Comparison of ENCODE assay signal across 8 cellular contexts in genomic region chr15:88256261-88257230, GRCh38. TPM values are rescaled to one million over a fixed set of nuclear protein-coding genes. Genes with fewer than 3 reads are reported as not detected.
A peak's percentile ranks its signal among the peaks of the same experiment; 100 is the strongest.
DNase-seq lines count a peak whose midpoint lies in the region; ATAC-seq and TF ChIP-seq lines count a peak whose summit lies in the region.

TSS of gene NTRK3 (minus strand) at chr15:88256739. CDS start at chr15:88256153, 586 bp downstream.

- H3K36me3 ChIP-seq in HAP-1 (replicated peaks): no peaks in the 10 kb centered on the region
- no peaks in the 10 kb centered on the region for H3K36me3 ChIP-seq in spleen

- no peak within 1 kb of the TSS for H3K27ac ChIP-seq in spleen

- peaks cover 79% of the 10 kb centered on the region for H3K27me3 ChIP-seq in HAP-1 (ENCODE audit: low read depth)
- H3K27me3 ChIP-seq in spleen (replicated peaks in 1 of 7): peaks cover 2 to 99% (median 66%) of the 10 kb centered on the region in 7 donors

- H3K9me3 ChIP-seq in HAP-1: 0 out of 2 replicates have a peak, but pooled peaks cover 2% of the 10 kb centered on the region
- H3K9me3 ChIP-seq in spleen: no peaks in the 10 kb centered on the region

- peaks cover 19% of the 10 kb centered on the region for H3K4me1 Mint-ChIP-seq in activated naive CD8-positive, alpha-beta T cell treated with anti-CD3 and anti-CD28 coated beads for 36 hours

- no peaks in the 10 kb centered on the region for H3K4me1 ChIP-seq in HAP-1
- peaks cover 9 to 41% (median 29%) of the 10 kb centered on the region in 6 donors for H3K4me1 ChIP-seq in spleen

- H3K36me3 Mint-ChIP-seq in activated naive CD8-positive, alpha-beta T cell treated with anti-CD3 and anti-CD28 coated beads for 36 hours: no peaks in the 10 kb centered on the region

- TF ChIP-seq POLR2A in spleen (IDR thresholded peaks at IDR 0.05): no peak

- intact Hi-C loops in spleen (cut with DNase I; ENCODE audit: low total_unique reads): no loop called here

- no peak for ATAC-seq in GM21447 (IDR thresholded peaks at IDR 0.05; ENCODE audit: unreplicated experiment)
- no peak for ATAC-seq in HG03571 (IDR thresholded peaks at IDR 0.05; ENCODE audit: unreplicated experiment)

- peak within 1 kb of the TSS; percentile 0 for H3K27ac Mint-ChIP-seq in activated naive CD8-positive, alpha-beta T cell treated with anti-CD3 and anti-CD28 coated beads for 36 hours

- peaks cover 73% of the 10 kb centered on the region for H3K27me3 Mint-ChIP-seq in activated naive CD8-positive, alpha-beta T cell treated with anti-CD3 and anti-CD28 coated beads for 36 hours

- in situ Hi-C loops in ACHN (cut with HindIII; ENCODE audit: low pct_ligation_motif_present, low pct_unique_long_range_greater_than_20kb, low sequenced_read_pairs) (no loop called here), HAP-1 (cut with MboI; ENCODE audit: low sequenced_read_pairs) (no loop called here)

- 0 to 1% (median 1%) methylated on average over 73 to 95 of the region's 95 CpGs for WGBS in spleen, 5 donors

- H3K4me3 ChIP-seq in HAP-1 (peak within 1 kb of the TSS; percentile 11), spleen (peak within 1 kb of the TSS; percentile 2 to 64 (median 30))

- no peaks in the 10 kb centered on the region for H3K9me3 Mint-ChIP-seq in activated naive CD8-positive, alpha-beta T cell treated with anti-CD3 and anti-CD28 coated beads for 36 hours

- TF ChIP-seq CTCF in spleen (IDR thresholded peaks at IDR 0.05 in 8 of 11, conservative IDR thresholded peaks at IDR 0.05 in 3 of 11): no peak

- DNase-seq in ACHN (peak; percentile 5), HAP-1 (ENCODE audit: low spot score in 2 of 2) (peak in 1 of 2 experiments; percentile 34), iPS-NIHi11 (ENCODE audit: low spot score) (peak; percentile 72), spleen (no peak), SW480 (ENCODE audit: low spot score) (no peak)
- peak; percentile 11 for DNase-seq in activated naive CD8-positive, alpha-beta T cell treated with anti-CD3 and anti-CD28 coated beads for 36 hours

- peak within 1 kb of the TSS; percentile 78 for H3K4me3 Mint-ChIP-seq in activated naive CD8-positive, alpha-beta T cell treated with anti-CD3 and anti-CD28 coated beads for 36 hours

RNA-seq across cellular contexts. Expression of gene NTRK3, which starts in this region (rescaled TPM):
- not detected for total RNA-seq in activated naive CD8-positive, alpha-beta T cell treated with anti-CD3 and anti-CD28 coated beads for 36 hours
- 1 to 10 TPM in 6 of 7 donors, under 1 TPM in 1; 0.33 to 6.6 (median 2.2) TPM for total RNA-seq in spleen
- 1 to 10 TPM; 1.3 to 2.4 (median 1.6) TPM for polyA plus RNA-seq in spleen

Comparison
In these comparisons a context has a peak if more than half of its experiments do, and no peak if none do; other contexts are left out.
1. Peak in DNase-seq in activated naive CD8-positive, alpha-beta T cell treated with anti-CD3 and anti-CD28 coated beads for 36 hours; RNA of the gene not detected or under 1 TPM.
2. DNase-seq: peak in ACHN (single experiment) and iPS-NIHi11 (single experiment); none in spleen (single experiment) and SW480 (single experiment).